11 cellular contexts compared by ENCODE assay signal in the genomic region with DNA sequence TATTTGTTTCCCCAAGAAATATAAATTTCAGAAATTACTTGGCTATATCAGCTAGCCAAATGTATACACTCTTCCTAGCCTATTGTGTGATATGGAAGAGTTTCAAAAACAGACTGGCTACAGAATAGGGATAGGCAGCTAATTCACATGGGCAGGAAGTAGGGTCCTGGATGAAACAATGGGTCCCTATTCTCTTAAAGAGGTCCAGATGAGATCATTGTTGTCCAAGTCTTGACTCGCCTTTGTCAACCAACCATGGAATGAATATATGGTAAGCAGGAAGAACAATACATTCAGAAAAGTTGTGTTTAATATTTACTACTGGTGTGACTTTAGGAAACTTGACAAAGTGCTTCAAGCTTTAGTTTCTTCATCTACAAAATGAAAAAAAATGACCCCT.
"Had no signal": no experiment of that assay in that cellular context is flagged by ENCODE, and none has a peak within 500 bp of the region (broad histone marks: within the 10 kb centered on the region; RNA-seq: fewer than 3 reads in every experiment).

No MANE protein-coding gene starts in this region.

- DNase-seq: activated CD4-positive, alpha-beta memory T cell treated with anti-CD3 and anti-CD28 coated beads, Interleukin-2, amount 10 ng/mL, durations not matched to agents 7 days and 5 days; activated effector memory CD4-positive, alpha-beta T cell treated with Interleukin-2 at 50 U/mL for 16 hours; activated T-cell treated with anti-CD3 and anti-CD28 coated beads, Interleukin-2, amount 50 U/mL, for 24 hours; adrenal gland; caudate nucleus; kidney; left ventricle myocardium inferior; nucleus accumbens; upper lobe of left lung; WERI-Rb-1 had no signal

- ATAC-seq: sciatic nerve had no signal
